In the genomic region with DNA sequence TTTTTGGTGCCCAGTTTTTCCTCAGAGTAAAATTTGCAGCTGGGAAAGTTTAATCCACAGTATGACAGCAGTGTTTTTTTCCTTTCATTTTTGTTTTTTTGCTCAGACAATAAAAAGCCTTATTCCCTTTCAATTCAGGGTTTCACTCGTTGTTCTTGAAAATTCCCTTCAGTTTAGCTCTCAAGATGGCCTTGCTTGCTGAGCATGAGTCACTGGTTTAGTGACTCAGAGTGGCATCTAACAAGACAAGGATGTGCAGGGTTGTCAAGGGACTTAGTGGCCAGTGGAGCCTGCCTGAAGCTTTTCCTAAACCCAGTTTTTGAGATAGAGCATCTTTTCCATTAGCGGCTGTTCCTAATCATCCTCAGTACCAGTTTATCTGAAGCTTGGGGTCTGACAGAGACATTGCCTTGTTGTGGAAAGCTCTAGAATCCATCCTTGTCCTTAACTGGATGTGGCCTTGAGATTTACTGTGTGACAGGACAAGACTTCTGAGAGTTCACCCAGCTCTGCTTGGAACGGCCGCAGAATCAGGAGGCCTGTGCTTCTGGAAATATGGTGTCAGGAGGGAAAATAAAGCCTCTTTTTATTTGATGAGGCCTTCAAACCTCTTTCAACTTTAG, we compare ENCODE assay signal across 10 cellular contexts. TPM values are rescaled to one million over a fixed set of nuclear protein-coding genes. Genes with fewer than 3 reads are reported as not detected.
DNase-seq lines count a peak whose midpoint lies in the region; ATAC-seq, FAIRE-seq and TF ChIP-seq lines count a peak whose summit lies in the region.
"Had no signal": no experiment of that assay in that cellular context is flagged by ENCODE, and none has a peak within 500 bp of the region (broad histone marks: within the 10 kb centered on the region; RNA-seq: fewer than 3 reads in every experiment).

No MANE protein-coding gene starts in this region.

- no peaks in the 10 kb centered on the region for H3K9me3 Mint-ChIP-seq in activated T-cell treated with anti-CD3 and anti-CD28 coated beads, Interleukin-2, amount 50 U/mL, for 24 hours
- H3K9me3 Mint-ChIP-seq in stimulated activated naive CD8-positive, alpha-beta T cell treated with anti-CD3 and anti-CD28 coated beads, Interleukin-15, amount 100 ng/mL, for 72 hours, result no peaks in the 10 kb centered on the region
- H3K9me3 Mint-ChIP-seq in CD4-positive, alpha-beta memory T cell, result no peaks in the 10 kb centered on the region
- H3K9me3 Mint-ChIP-seq: memory B cell had no signal

- H2BK5ac ChIP-seq in H1 (ENCODE audit: low read depth, low read length), result no peak overlapping the region

- no peaks in the 10 kb centered on the region for H3K36me3 ChIP-seq in HUES48 (ENCODE audit: control insufficient read depth, insufficient read depth, low read length)
- H3K36me3 ChIP-seq in H1 (ENCODE audit: control insufficient read depth in 2 of 4, insufficient read depth in 4 of 4, low read length in 3 of 4), result no peaks in the 10 kb centered on the region
- H3K36me3 ChIP-seq in CD4-positive, alpha-beta memory T cell (ENCODE audit: insufficient read depth, low read length), result no peaks in the 10 kb centered on the region

- no peak overlapping the region for H2BK15ac ChIP-seq in H1 (ENCODE audit: low read length)

- no peak overlapping the region for H3K4me2 ChIP-seq in H1 (ENCODE audit: insufficient read depth in 1 of 2, low read depth in 2 of 2, low read length in 2 of 2)

- no peak overlapping the region for H3K56ac ChIP-seq in H1 (replicated peaks; ENCODE audit: insufficient read length, low read depth, low read length)

- no peak overlapping the region for H3K4me3 ChIP-seq in HUES48 (ENCODE audit: low read depth, low read length)
- H3K4me3 ChIP-seq in H1 (ENCODE audit: extremely low read depth in 1 of 4, insufficient read depth in 2 of 4, low read depth in 3 of 4, low read length in 4 of 4), result no peak overlapping the region
- H3K4me3 ChIP-seq in CD4-positive, alpha-beta memory T cell (ENCODE audit: low read length in 2 of 2), result no peak overlapping the region

- peaks cover 21% of the 10 kb centered on the region for H3K27me3 Mint-ChIP-seq in activated T-cell treated with anti-CD3 and anti-CD28 coated beads, Interleukin-2, amount 50 U/mL, for 24 hours
- H3K27me3 Mint-ChIP-seq in stimulated activated naive CD8-positive, alpha-beta T cell treated with anti-CD3 and anti-CD28 coated beads, Interleukin-15, amount 100 ng/mL, for 72 hours, result peaks cover 29% of the 10 kb centered on the region
- H3K27me3 Mint-ChIP-seq in CD4-positive, alpha-beta memory T cell, result peaks cover 1 to 5% of the 10 kb centered on the region in 2 donors

- TF ChIP-seq RAD21 in H1 (IDR thresholded peaks at IDR 0.05 in 1 of 2, conservative IDR thresholded peaks at IDR 0.05 in 1 of 2; ENCODE audit: low read depth in 2 of 2, low read length in 2 of 2), result no peak

- no peak overlapping the region for H2BK120ac ChIP-seq in H1 (replicated peaks; ENCODE audit: low read depth, low read length)

- peak; percentile 83 for ATAC-seq in stimulated activated naive CD8-positive, alpha-beta T cell treated with anti-CD3 and anti-CD28 coated beads, Interleukin-15, amount 100 ng/mL, for 72 hours
- no peak for ATAC-seq in GM18498 (IDR thresholded peaks at IDR 0.05; ENCODE audit: unreplicated experiment)

- H3K27ac ChIP-seq in HUES48 (ENCODE audit: low read depth, low read length), result peak overlapping the region; percentile 11
- H3K27ac ChIP-seq in H1 (ENCODE audit: low read depth, low read length), result no peak overlapping the region
- no peak overlapping the region for H3K27ac ChIP-seq in CD4-positive, alpha-beta memory T cell (ENCODE audit: low read depth, low read length)

- H2BK12ac ChIP-seq in H1 (ENCODE audit: low read depth, low read length), result no peak overlapping the region

- no peaks in the 10 kb centered on the region; the same call in none of the 2 replicates for H3K27me3 ChIP-seq in HUES48 (ENCODE audit: control insufficient read depth, insufficient read depth, low read length)
- H3K27me3 ChIP-seq in H1 (replicated peaks in 1 of 4; ENCODE audit: control insufficient read depth in 3 of 4, extremely low read depth in 1 of 4, insufficient read depth in 3 of 4, low read length in 3 of 4), result no peaks in the 10 kb centered on the region; a peak in 2 of 7 replicates
- H3K27me3 ChIP-seq in CD4-positive, alpha-beta memory T cell (ENCODE audit: insufficient read depth, low read length), result peaks cover 2% of the 10 kb centered on the region

- intact Hi-C loops in CD4-positive, alpha-beta memory T cell (cut with micrococcal nuclease), result no loop called here

- no peak overlapping the region for H2BK20ac ChIP-seq in H1 (ENCODE audit: low read length)

- peaks cover 4% of the 10 kb centered on the region for H3K23me2 ChIP-seq in H1 (ENCODE audit: low read depth, low read length)

- peaks cover 35% of the 10 kb centered on the region for H3K4me1 Mint-ChIP-seq in activated T-cell treated with anti-CD3 and anti-CD28 coated beads, Interleukin-2, amount 50 U/mL, for 24 hours (ENCODE audit: low read depth)
- peaks cover 38% of the 10 kb centered on the region for H3K4me1 Mint-ChIP-seq in stimulated activated naive CD8-positive, alpha-beta T cell treated with anti-CD3 and anti-CD28 coated beads, Interleukin-15, amount 100 ng/mL, for 72 hours
- peaks cover 6 to 13% (median 7%) of the 10 kb centered on the region in 4 donors for H3K4me1 Mint-ChIP-seq in CD4-positive, alpha-beta memory T cell

- H3K14ac ChIP-seq in H1 (ENCODE audit: insufficient read length), result no peak overlapping the region

- TF ChIP-seq CTCF in H1 (IDR thresholded peaks at IDR 0.05; ENCODE audit: control extremely low read depth in 1 of 3, insufficient read depth in 1 of 3, low read depth in 1 of 3, low read length in 3 of 3), result no peak

- no peak overlapping the region for H4K8ac ChIP-seq in H1 (ENCODE audit: extremely low read depth, insufficient read depth, low read length)

- peak overlapping the region; percentile 13 for H3K4me3 Mint-ChIP-seq in activated T-cell treated with anti-CD3 and anti-CD28 coated beads, Interleukin-2, amount 50 U/mL, for 24 hours
- peak overlapping the region in 1 of 2 donors; percentile 6 for H3K4me3 Mint-ChIP-seq in stimulated activated naive CD8-positive, alpha-beta T cell treated with anti-CD3 and anti-CD28 coated beads, Interleukin-15, amount 100 ng/mL, for 72 hours
- no peak overlapping the region for H3K4me3 Mint-ChIP-seq in CD4-positive, alpha-beta memory T cell
- H3K4me3 Mint-ChIP-seq: memory B cell had no signal

- H3K4me1 ChIP-seq in HUES48 (ENCODE audit: control insufficient read depth, insufficient read depth, low read length), result peaks cover 11% of the 10 kb centered on the region
- H3K4me1 ChIP-seq in H1 (replicated peaks in 1 of 4; ENCODE audit: control insufficient read depth in 3 of 4, insufficient read depth in 4 of 4, low read length in 3 of 4), result peaks cover 0 to 2% (median 0%) of the 10 kb centered on the region in 4 experiments; a peak in 2 of 7 replicates
- peaks cover 10% of the 10 kb centered on the region for H3K4me1 ChIP-seq in CD4-positive, alpha-beta memory T cell (ENCODE audit: insufficient read depth, low read length)

- POLR2A ChIA-PET in H1 (lab: Charles Lee; ENCODE audit: partially characterized antibody), result no interaction called here
- POLR2A ChIA-PET in CD4-positive, alpha-beta memory T cell (lab: Charles Lee; ENCODE audit: partially characterized antibody), result no interaction called here

- no peak overlapping the region for H3K4ac ChIP-seq in H1 (replicated peaks; ENCODE audit: insufficient read length, low read depth, low read length)

- no peaks in the 10 kb centered on the region for H3K36me3 Mint-ChIP-seq in activated T-cell treated with anti-CD3 and anti-CD28 coated beads, Interleukin-2, amount 50 U/mL, for 24 hours (ENCODE audit: low read depth)
- H3K36me3 Mint-ChIP-seq in CD4-positive, alpha-beta memory T cell, result no peaks in the 10 kb centered on the region
- H3K36me3 Mint-ChIP-seq: memory B cell had no signal

- no peak for TF ChIP-seq EP300 in H1 (IDR thresholded peaks at IDR 0.05; ENCODE audit: borderline replicate concordance in 1 of 2, low read depth in 2 of 2, low read length in 2 of 2)

- H2AK5ac ChIP-seq in H1 (ENCODE audit: low read depth, low read length), result no peak overlapping the region

- H4K20me1 ChIP-seq in H1 (replicated peaks in 1 of 2; ENCODE audit: control insufficient read depth in 1 of 2, insufficient read depth in 2 of 2, low read length in 2 of 2), result peaks cover 0 to 2% of the 10 kb centered on the region in 2 experiments

- TF ChIP-seq POLR2A in H1 (IDR thresholded peaks at IDR 0.05; ENCODE audit: control extremely low read depth in 1 of 2, low read depth in 2 of 2, low read length in 2 of 2), result no peak

- H3K23ac ChIP-seq in H1 (ENCODE audit: insufficient read length), result no peak overlapping the region

- no peak overlapping the region for H4K5ac ChIP-seq in H1 (ENCODE audit: insufficient read length, low read depth, low read length)

- FAIRE-seq in H1 (lab: Jason Lieb, UNC), result no peak
- FAIRE-seq: G401.6 had no signal

- CTCF ChIA-PET in H1 (lab: Charles Lee; ENCODE audit: partially characterized antibody), result interaction anchor here (0.7 to 2.0 kb wide), 6 partner anchors 11 to 427 kb away, joined by 3 to 7 read pairs (median 3); no protein-coding TSS in a partner anchor
- CTCF ChIA-PET in CD4-positive, alpha-beta memory T cell (lab: Charles Lee; ENCODE audit: partially characterized antibody), result no interaction called here

- no peak overlapping the region for H2AFZ ChIP-seq in H1 (ENCODE audit: low read length)

- H4K91ac ChIP-seq in H1 (replicated peaks; ENCODE audit: insufficient read length, low read length), result no peak overlapping the region

- H3K9me3 ChIP-seq in HUES48 (ENCODE audit: control insufficient read depth, insufficient read depth, low read length) (no peaks in the 10 kb centered on the region), H1 (ENCODE audit: insufficient read depth in 2 of 2, low read depth in 1 of 2, low read length in 1 of 2) (no peaks in the 10 kb centered on the region)
- no peaks in the 10 kb centered on the region for H3K9me3 ChIP-seq in CD4-positive, alpha-beta memory T cell (ENCODE audit: control insufficient read depth in 1 of 2, low read length in 2 of 2)

- no peak overlapping the region for H3K18ac ChIP-seq in H1 (ENCODE audit: extremely low read depth, low read length)

- no peaks in the 10 kb centered on the region; the same call in 1 of the 2 replicates for H3K79me1 ChIP-seq in H1 (ENCODE audit: low read depth, low read length)

- no peak for DNase-seq in activated T-cell treated with anti-CD3 and anti-CD28 coated beads, Interleukin-2, amount 50 U/mL, for 24 hours
- DNase-seq in activated T-cell treated with anti-CD3 and anti-CD28 coated beads for 4 hours (no peak), H1 (ENCODE audit: low read depth in 1 of 2, low spot score in 2 of 2) (no peak), UCSD-AML1 (lab: John Stamatoyannopoulos, UW; ENCODE audit: unreplicated experiment) (no peak)
- DNase-seq in stimulated activated naive CD8-positive, alpha-beta T cell treated with anti-CD3 and anti-CD28 coated beads, Interleukin-15, amount 100 ng/mL, for 72 hours, result peak in 1 of 2 donors; percentile 23
- no peak for DNase-seq in CD4-positive, alpha-beta memory T cell

- no peaks in the 10 kb centered on the region for H3K79me2 ChIP-seq in H1 (ENCODE audit: control insufficient read depth in 1 of 2, insufficient read depth in 2 of 2, low read length in 2 of 2)

- H3K27ac Mint-ChIP-seq in activated T-cell treated with anti-CD3 and anti-CD28 coated beads, Interleukin-2, amount 50 U/mL, for 24 hours, result peak overlapping the region; percentile 60
- peak overlapping the region in 1 of 2 donors; percentile 15 for H3K27ac Mint-ChIP-seq in stimulated activated naive CD8-positive, alpha-beta T cell treated with anti-CD3 and anti-CD28 coated beads, Interleukin-15, amount 100 ng/mL, for 72 hours
- no peak overlapping the region for H3K27ac Mint-ChIP-seq in CD4-positive, alpha-beta memory T cell
- H3K27ac Mint-ChIP-seq: memory B cell had no signal

- 90% methylated on average over 4 of the region's 4 CpGs; no CpG with 5 or more reads in 1 of the 2 experiments for WGBS in H1 (ENCODE audit: extremely low coverage in 1 of 2, insufficient coverage in 1 of 2, insufficient read length in 1 of 2, insufficient replicate concordance in 2 of 2, low coverage in 1 of 2, low lambda C conversion rate in 2 of 2, missing lambda C conversion rate in 1 of 2), 2 experiments

- H3K9ac ChIP-seq in HUES48 (ENCODE audit: low read depth, low read length), result no peak overlapping the region
- H3K9ac ChIP-seq in H1 (replicated peaks in 1 of 4; ENCODE audit: extremely low read depth in 1 of 4, low read depth in 3 of 4, low read length in 3 of 4), result no peak overlapping the region

RNA-seq across cellular contexts. Expression of a gene that starts 48.4 kb away (rescaled TPM):
- 3.0 and 3.7 TPM in 2 replicates for total RNA-seq in H1 (2021; fragmentation: NEBNext Ultra II Directional; extraction: Animal tissue kit (Norgen Biotek cat#: 25700))
- polyA plus RNA-seq in H1 (2011; rRNA removed), result 1.6 and 2.3 TPM in 2 replicates
- polyA plus RNA-seq in H1 (2011; cell fraction: cytosol; rRNA removed), result 2.0 TPM
- polyA plus RNA-seq in H1 (2011; cell fraction: nucleus; rRNA removed), result 3.4 TPM
- 1.9 to 2.5 TPM (median 2.4 TPM) in 4 replicates for polyA plus RNA-seq in H1 (2012, experiment 1 of 2)
- 0.12 TPM for polyA plus RNA-seq in H1 (2012, experiment 2 of 2)
- 1.9 TPM for polyA plus RNA-seq in H1 (2013, experiment 1 of 2)
- 1.6 TPM for polyA plus RNA-seq in H1 (2013, experiment 2 of 2)
- 7.9 and 8.6 TPM in 2 replicates for polyA minus RNA-seq in H1 (2011; rRNA and poly(A)+ RNA removed)
- polyA minus RNA-seq in H1 (2011; cell fraction: cytosol; rRNA and poly(A)+ RNA removed), result 5.2 TPM
- polyA minus RNA-seq in H1 (2011; cell fraction: nucleus; rRNA and poly(A)+ RNA removed), result 16.4 TPM
- total RNA-seq in CD4-positive, alpha-beta memory T cell, result 1 to 10 TPM; 3.6 to 4.3 TPM
- polyA plus RNA-seq in CD4-positive, alpha-beta memory T cell, result under 1 TPM; 0.35 to 0.78 TPM
